Comparison of ENCODE assay signal across 13 cellular contexts in the genomic region with DNA sequence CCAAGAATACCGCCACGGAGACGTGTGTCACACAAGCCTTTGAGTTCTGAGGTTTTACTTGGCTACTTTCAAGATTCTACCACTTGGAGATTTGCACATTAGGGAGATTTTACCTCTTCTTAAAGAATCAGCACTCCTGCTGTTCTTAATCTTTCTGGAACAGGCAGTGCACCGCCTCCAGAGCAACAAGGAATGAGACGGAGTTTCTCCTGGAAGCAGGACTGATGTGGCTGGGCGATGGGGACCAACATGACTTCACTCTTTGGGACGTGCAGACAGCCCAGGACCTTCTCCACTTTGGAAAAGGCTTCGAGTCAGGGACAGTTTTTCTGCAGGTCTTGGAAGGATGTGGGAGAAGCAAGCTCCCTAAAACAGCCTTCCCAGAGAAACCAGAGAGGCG.
"Had no signal": no experiment of that assay in that cellular context is flagged by ENCODE, and none has a peak within 500 bp of the region (broad histone marks: within the 10 kb centered on the region; RNA-seq: fewer than 3 reads in every experiment).

No MANE protein-coding gene starts in this region.

- H3K4me3 ChIP-seq: esophagus squamous epithelium, mucosa of descending colon, testis, tibial nerve, upper lobe of right lung, vagina had no signal

- H3K4me1 ChIP-seq: testis, upper lobe of right lung had no signal

- H3K9me3 ChIP-seq: esophagus squamous epithelium, mucosa of descending colon, neutrophil, testis, tibial nerve, upper lobe of right lung, vagina had no signal

- H3K27me3 ChIP-seq: esophagus squamous epithelium, neutrophil, testis, tibial nerve, upper lobe of right lung, vagina had no signal

- H3K27ac ChIP-seq: esophagus squamous epithelium, neutrophil, testis, upper lobe of right lung had no signal

- DNase-seq: effector memory CD8-positive, alpha-beta T cell; esophagus squamous epithelium; foreskin fibroblast; small intestine; stimulated activated CD4-positive, alpha-beta T cell treated with anti-CD3 and anti-CD28 coated beads, Interleukin-2, amount 100 ng/mL, for 48 hours; testis; upper lobe of right lung had no signal

- ATAC-seq: effector memory CD8-positive, alpha-beta T cell; mucosa of descending colon; naive thymus-derived CD8-positive, alpha-beta T cell; right cardiac atrium had no signal
